14 cellular contexts compared by ENCODE assay signal in the genomic region with DNA sequence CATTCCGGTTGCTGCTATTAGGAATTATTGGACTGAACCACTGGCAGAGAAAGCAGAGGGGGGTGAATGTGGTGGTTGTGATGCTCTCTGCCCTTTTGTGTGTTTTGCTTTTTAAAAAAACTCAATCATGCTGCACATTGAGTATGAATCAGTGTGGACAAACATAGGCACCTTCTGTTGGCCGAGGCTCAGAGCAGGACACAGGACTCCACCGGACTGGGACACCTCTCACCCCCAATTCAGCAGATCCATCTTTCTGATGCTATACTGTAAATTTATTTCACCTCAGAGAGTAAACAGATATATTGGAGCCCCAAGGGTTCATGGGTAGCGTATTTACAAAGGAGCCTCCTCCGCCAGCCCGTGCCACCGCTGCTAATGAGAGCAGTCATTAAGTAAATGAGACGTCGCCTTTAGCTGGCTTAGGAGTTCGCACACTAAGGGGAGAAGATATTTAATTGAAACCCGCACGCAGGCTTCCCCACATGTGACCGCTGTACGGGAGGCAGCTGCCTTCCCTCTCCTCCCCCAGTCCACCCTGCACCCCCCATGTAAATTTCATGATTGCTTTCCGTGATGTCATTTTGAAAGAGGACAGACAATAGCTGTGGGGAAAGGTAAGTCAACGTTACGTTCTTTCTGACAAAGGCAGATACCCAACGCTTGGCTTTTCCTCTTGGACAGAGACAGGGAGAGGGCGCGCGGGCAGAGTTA. TPM values are rescaled to one million over a fixed set of nuclear protein-coding genes. Genes with fewer than 3 reads are reported as not detected.
DNase-seq lines count a peak whose midpoint lies in the region; ATAC-seq, FAIRE-seq and TF ChIP-seq lines count a peak whose summit lies in the region.
"Had no signal": no experiment of that assay in that cellular context is flagged by ENCODE, and none has a peak within 500 bp of the region (broad histone marks: within the 10 kb centered on the region; RNA-seq: fewer than 3 reads in every experiment).

A gene (plus strand): TSS at position 330 of the 714 bp plus-strand sequence. CDS start 34,410 bp downstream, outside the sequence.

- H3K9ac ChIP-seq in K562 (ENCODE audit: insufficient read depth in 1 of 2, low read depth in 2 of 2, low read length in 2 of 2) = no peak within 1 kb of the TSS

- BruUV-seq in K562 (replicated peaks; lab: Mats Ljungman, UMichigan) (no TSS peak), Calu3 (replicated peaks; lab: Mats Ljungman, UMichigan) (no TSS peak)

- DNase-seq in NCI-H128 (lab: John Stamatoyannopoulos, UW; ENCODE audit: unreplicated experiment) = peak; percentile 87
- peak; percentile 79 for DNase-seq in NCI-H345 treated with DMSO at 0.1 percent for 48 hours (lab: John Stamatoyannopoulos, UW; ENCODE audit: unreplicated experiment)
- no peak for DNase-seq in K562 (ENCODE audit: extremely low read depth in 1 of 4, low spot score in 3 of 4)
- DNase-seq in tibial artery = no peak
- DNase-seq in activated T-helper 2 cell treated with anti-CD3 and anti-CD28 coated beads, Interferon-gamma antibody, Interleukin-2, Interleukin-4, amounts not matched to agents 10 μg/mL and 5 μg/mL and 100 μg/mL, durations not matched to agents 14 hours and 24 hours and 36 hours (ENCODE audit: low spot score) = no peak
- DNase-seq in Calu3 = no peak
- DNase-seq: activated T-cell treated with anti-CD3 and anti-CD28 coated beads, Interleukin-2, amount 50 U/mL, for 4 hours; effector memory CD4-positive, alpha-beta T cell; GF-D8; nephron progenitor cell had no signal

- no peaks in the 10 kb centered on the region for H3K9me3 ChIP-seq in K562 (replicated peaks; ENCODE audit: control insufficient read depth, insufficient read depth, low read depth, low read length)
- H3K9me3 ChIP-seq in tibial artery = no peaks in the 10 kb centered on the region
- H3K9me3 ChIP-seq: vagina had no signal

- H3K4me3 ChIP-seq in K562 = no peak within 1 kb of the TSS
- H3K4me3 ChIP-seq in tibial artery = no peak within 1 kb of the TSS
- H3K4me3 ChIP-seq: vagina had no signal

- no peak for TF ChIP-seq EP300 in K562 (IDR thresholded peaks at IDR 0.05; ENCODE audit: low read length)

- no peak for ATAC-seq in K562
- ATAC-seq in HG03565 (IDR thresholded peaks at IDR 0.05; ENCODE audit: unreplicated experiment) = no peak
- ATAC-seq: activated T-cell treated with anti-CD3 and anti-CD28 coated beads, Interleukin-2, amount 50 U/mL, for 4 hours had no signal

- WGBS in K562 (ENCODE audit: insufficient coverage, low coverage, missing lambda C conversion rate) = 2% methylated on average over 19 of the region's 21 CpGs

- H3K79me2 ChIP-seq in K562 (ENCODE audit: control insufficient read depth, insufficient read depth, low read length) = no peaks in the 10 kb centered on the region

- TF ChIP-seq POLR2A in K562 (conservative IDR thresholded peaks at IDR 0.05) = no peak

- POLR2A ChIA-PET in K562 (lab: Yijun Ruan, JAX) = no interaction called here

- CTCF ChIA-PET in K562 (lab: Yijun Ruan, JAX; ENCODE audit: low intra/inter-chr PET ratio) = no interaction called here
- CTCF ChIA-PET in Calu3 (lab: Charles Lee) = no interaction called here

- peaks cover 4% of the 10 kb centered on the region for H3K9me1 ChIP-seq in K562 (ENCODE audit: control insufficient read depth, insufficient read depth, low read length)

- no peaks in the 10 kb centered on the region for H3K36me3 Mint-ChIP-seq in activated T-helper 2 cell treated with anti-CD3 and anti-CD28 coated beads, Interferon-gamma antibody, Interleukin-2, Interleukin-4, amounts not matched to agents 10 μg/mL and 5 μg/mL and 100 μg/mL, durations not matched to agents 14 hours and 24 hours and 36 hours (ENCODE audit: low read depth)
- H3K36me3 Mint-ChIP-seq in Calu3 (ENCODE audit: insufficient read depth, unreplicated experiment) = no peaks in the 10 kb centered on the region

- no peak within 1 kb of the TSS for H2AFZ ChIP-seq in K562 (ENCODE audit: low read depth, low read length)

- TF ChIP-seq CTCF in C4-2B (conservative IDR thresholded peaks at IDR 0.05) (no peak), K562 (IDR thresholded peaks at IDR 0.05 in 2 of 3, conservative IDR thresholded peaks at IDR 0.05 in 1 of 3; ENCODE audit: insufficient read depth in 2 of 3, low read depth in 1 of 3, low read length in 3 of 3) (no peak), tibial artery (IDR thresholded peaks at IDR 0.05) (no peak), Calu3 (IDR thresholded peaks at IDR 0.05; ENCODE audit: unreplicated experiment) (no peak)

- intact Hi-C loops in K562 (cut with micrococcal nuclease) (no loop called here), tibial artery (cut with DNase I; ENCODE audit: low total_unique reads) (no loop called here), Calu3 (cut with micrococcal nuclease; ENCODE audit: unreplicated experiment) (loop anchor here (2.0 kb wide), 1 partner anchor 61 kb away; no protein-coding TSS in a partner anchor)
- intact Hi-C loops in activated T-helper 2 cell treated with anti-CD3 and anti-CD28 coated beads, Interferon-gamma antibody, Interleukin-2, Interleukin-4, amounts not matched to agents 10 μg/mL and 5 μg/mL and 100 μg/mL, durations not matched to agents 14 hours and 24 hours and 36 hours (cut with micrococcal nuclease) = no loop called here

- H3K27ac ChIP-seq in C4-2B (peak within 1 kb of the TSS; percentile 17), K562 (ENCODE audit: extremely low read depth, low read depth, low read length) (no peak within 1 kb of the TSS), tibial artery (no peak within 1 kb of the TSS)
- H3K27ac ChIP-seq: vagina had no signal

- H3K4me1 ChIP-seq in K562 (replicated peaks in 1 of 2; ENCODE audit: control insufficient read depth in 2 of 2, insufficient read depth in 2 of 2, low read length in 2 of 2) = peaks cover 0 to 7% of the 10 kb centered on the region in 2 experiments; a peak in 1 of 5 replicates
- no peaks in the 10 kb centered on the region for H3K4me1 ChIP-seq in tibial artery
- H3K4me1 ChIP-seq: vagina had no signal

- no peak within 1 kb of the TSS for H3K27ac Mint-ChIP-seq in activated T-helper 2 cell treated with anti-CD3 and anti-CD28 coated beads, Interferon-gamma antibody, Interleukin-2, Interleukin-4, amounts not matched to agents 10 μg/mL and 5 μg/mL and 100 μg/mL, durations not matched to agents 14 hours and 24 hours and 36 hours
- no peak within 1 kb of the TSS for H3K27ac Mint-ChIP-seq in Calu3 (ENCODE audit: unreplicated experiment)
- H3K27ac Mint-ChIP-seq: nephron progenitor cell had no signal

- FAIRE-seq in K562 (lab: Jason Lieb, UNC) = no peak

- no peak within 1 kb of the TSS for H3K4me3 Mint-ChIP-seq in activated T-helper 2 cell treated with anti-CD3 and anti-CD28 coated beads, Interferon-gamma antibody, Interleukin-2, Interleukin-4, amounts not matched to agents 10 μg/mL and 5 μg/mL and 100 μg/mL, durations not matched to agents 14 hours and 24 hours and 36 hours (ENCODE audit: low read depth)
- H3K4me3 Mint-ChIP-seq in Calu3 (ENCODE audit: low read depth, unreplicated experiment) = no peak within 1 kb of the TSS
- H3K4me3 Mint-ChIP-seq: activated T-cell treated with anti-CD3 and anti-CD28 coated beads, Interleukin-2, amount 50 U/mL, for 4 hours; nephron progenitor cell had no signal

- TF ChIP-seq RAD21 in K562 (CRISPR knock-in tag; conservative IDR thresholded peaks at IDR 0.05 in 1 of 2, IDR thresholded peaks at IDR 0.05 in 1 of 2) = no peak

- H3K27me3 Mint-ChIP-seq in activated T-helper 2 cell treated with anti-CD3 and anti-CD28 coated beads, Interferon-gamma antibody, Interleukin-2, Interleukin-4, amounts not matched to agents 10 μg/mL and 5 μg/mL and 100 μg/mL, durations not matched to agents 14 hours and 24 hours and 36 hours (ENCODE audit: low read depth) = peaks cover 26% of the 10 kb centered on the region
- peaks cover 100% of the 10 kb centered on the region for H3K27me3 Mint-ChIP-seq in Calu3 (ENCODE audit: unreplicated experiment)

- H3K4me1 Mint-ChIP-seq in activated T-helper 2 cell treated with anti-CD3 and anti-CD28 coated beads, Interferon-gamma antibody, Interleukin-2, Interleukin-4, amounts not matched to agents 10 μg/mL and 5 μg/mL and 100 μg/mL, durations not matched to agents 14 hours and 24 hours and 36 hours (ENCODE audit: low read depth) = no peaks in the 10 kb centered on the region
- peaks cover 9% of the 10 kb centered on the region for H3K4me1 Mint-ChIP-seq in Calu3 (ENCODE audit: low read depth, unreplicated experiment)

- in situ Hi-C loops in K562 (cut with MboI) = no loop called here

- H3K4me2 ChIP-seq in K562 (ENCODE audit: insufficient read depth, low read length) = no peak within 1 kb of the TSS

- no peaks in the 10 kb centered on the region for H3K9me3 Mint-ChIP-seq in activated T-helper 2 cell treated with anti-CD3 and anti-CD28 coated beads, Interferon-gamma antibody, Interleukin-2, Interleukin-4, amounts not matched to agents 10 μg/mL and 5 μg/mL and 100 μg/mL, durations not matched to agents 14 hours and 24 hours and 36 hours
- H3K9me3 Mint-ChIP-seq in Calu3 (ENCODE audit: low read depth, unreplicated experiment) = no peaks in the 10 kb centered on the region
- H3K9me3 Mint-ChIP-seq: activated T-cell treated with anti-CD3 and anti-CD28 coated beads, Interleukin-2, amount 50 U/mL, for 4 hours; nephron progenitor cell had no signal

- H3K36me3 ChIP-seq in K562 (ENCODE audit: control insufficient read depth, insufficient read depth, low read length) (no peaks in the 10 kb centered on the region), tibial artery (no peaks in the 10 kb centered on the region)
- H3K36me3 ChIP-seq: vagina had no signal

- H3K27me3 ChIP-seq in K562 (ENCODE audit: control insufficient read depth in 2 of 2, insufficient read depth in 2 of 2, low read length in 2 of 2) (peaks cover 39 to 88% of the 10 kb centered on the region in 2 experiments), tibial artery (peaks cover 0 to 85% of the 10 kb centered on the region in 2 donors)

- peaks cover 6% of the 10 kb centered on the region; the same call in 1 of the 2 replicates for H4K20me1 ChIP-seq in K562 (replicated peaks; ENCODE audit: control insufficient read depth, insufficient read depth, low read length)

RNA-seq across cellular contexts. Expression of the gene that starts here (rescaled TPM):
- total RNA-seq in K562 (2011; cell fraction: chromatin; rRNA removed; ENCODE audit: low replicate concordance) = 0.14 TPM in 1 of 2 replicates, not detected in the other
- total RNA-seq in K562 (2011; cell fraction: nucleolus; rRNA removed) = 0.26 TPM in 1 of 2 replicates, not detected in the other
- not detected in 2 replicates for total RNA-seq in K562 (2011; cell fraction: nucleoplasm; rRNA removed)
- total RNA-seq in K562 (2014; rRNA removed) = 0.12 TPM in 1 of 2 replicates, not detected in the other
- total RNA-seq in K562 (2014; rRNA removed; fragmentation: Illumina TruSeq; extraction: Trizol) = 0.04 TPM in 1 of 2 replicates, not detected in the other
- not detected in 2 replicates for total RNA-seq in K562 (2015; rRNA removed; fragmentation: Illumina TruSeq; extraction: Trizol)
- total RNA-seq in K562 (2021) = 0.02 TPM in 1 of 2 replicates, not detected in the other
- polyA plus RNA-seq in K562 (2011; rRNA removed) = 0.10 and 0.12 TPM in 2 replicates
- polyA plus RNA-seq in K562 (2011; cell fraction: cytosol; rRNA removed) = 0.03 and 0.13 TPM in 2 replicates
- 0.04 and 0.17 TPM in 2 replicates for polyA plus RNA-seq in K562 (2011; cell fraction: nucleus; rRNA removed)
- 0.04 and 0.07 TPM in 2 replicates for polyA plus RNA-seq in K562 (2012)
- 0.12 TPM in 1 of 2 replicates, not detected in the other for polyA plus RNA-seq in K562 (2014; fragmentation: Illumina TruSeq; extraction: Trizol)
- under 1 TPM in 1 of 2 experiments, not detected in 1; 0.06 TPM for polyA plus RNA-seq in K562 (2014; fragmentation: Nextera tagmentation; extraction: Ambion mirVana)
- 0.05 TPM in 1 of 2 replicates, not detected in the other for polyA plus RNA-seq in K562 (2014; rRNA removed)
- polyA minus RNA-seq in K562 (2011; rRNA and poly(A)+ RNA removed) = 0.07 and 0.09 TPM in 2 replicates
- not detected in 2 replicates for polyA minus RNA-seq in K562 (2011; cell fraction: cytosol; rRNA and poly(A)+ RNA removed)
- 0.11 TPM in 1 of 2 replicates, not detected in the other for polyA minus RNA-seq in K562 (2011; cell fraction: nucleus; rRNA and poly(A)+ RNA removed)
- total RNA-seq in activated T-helper 2 cell treated with anti-CD3 and anti-CD28 coated beads, Interferon-gamma antibody, Interleukin-2, Interleukin-4, amounts not matched to agents 10 μg/mL and 5 μg/mL and 100 μg/mL, durations not matched to agents 14 hours and 24 hours and 36 hours = not detected in 2 replicates
- total RNA-seq in Calu3 (2022) = 0.45 TPM in 1 of 2 replicates, not detected in the other
- total RNA-seq: activated T-cell treated with anti-CD3 and anti-CD28 coated beads, Interleukin-2, amount 50 U/mL, for 4 hours; vagina had no signal
- polyA plus RNA-seq: AG04450 had no signal

Comparison
In these comparisons a context has a peak if more than half of its experiments do, and no peak if none do; other contexts are left out.
1. DNase-seq: peak in NCI-H128 (single experiment) and NCI-H345 treated with DMSO at 0.1 percent for 48 hours (single experiment); none in K562 (0 of 4), tibial artery (0 of 2), activated T-helper 2 cell treated with anti-CD3 and anti-CD28 coated beads, Interferon-gamma antibody, Interleukin-2, Interleukin-4, amounts not matched to agents 10 μg/mL and 5 μg/mL and 100 μg/mL, durations not matched to agents 14 hours and 24 hours and 36 hours (single experiment) and Calu3 (single experiment).